In genomic region chr15:50593761-50594160, GRCh38 we compare ENCODE assay signal across 28 cellular contexts. TPM values are rescaled to one million over a fixed set of nuclear protein-coding genes. Genes with fewer than 3 reads are reported as not detected.
"Had no signal": no experiment of that assay in that cellular context is flagged by ENCODE, and none has a peak within 500 bp of the region (broad histone marks: within the 10 kb centered on the region; RNA-seq: fewer than 3 reads in every experiment).

No MANE protein-coding gene starts in this region.

- H3K4me3 Mint-ChIP-seq: nephron had no signal

- H3K27me3 ChIP-seq: adrenal gland, body of pancreas, cardiac muscle cell, colonic mucosa, gastroesophageal sphincter, hepatocyte, right lobe of liver, testis, transverse colon had no signal

- H3K9me3 ChIP-seq: adrenal gland, body of pancreas, colonic mucosa, gastroesophageal sphincter, left ventricle myocardium inferior, right lobe of liver, testis, transverse colon had no signal

- H3K9me3 Mint-ChIP-seq: activated naive CD4-positive, alpha-beta T cell treated with anti-CD3 and anti-CD28 coated beads, Interleukin-2, amount 50 U/mL, for 72 hours; nephron had no signal

- H3K4me1 ChIP-seq: adrenal gland, body of pancreas, colonic mucosa, gastroesophageal sphincter, left ventricle myocardium inferior, right lobe of liver, testis, transverse colon had no signal

- H3K27ac ChIP-seq: adrenal gland, body of pancreas, cardiac muscle cell, colonic mucosa, gastroesophageal sphincter, hepatocyte, left ventricle myocardium inferior, right lobe of liver, testis, transverse colon had no signal

- ATAC-seq: activated naive CD4-positive, alpha-beta T cell treated with anti-CD3 and anti-CD28 coated beads, Interleukin-2, amount 50 U/mL, for 72 hours; body of pancreas; gastroesophageal sphincter; right lobe of liver; SK-N-SH treated with all-trans-retinoic acid at 6 μM for 48 hours; stimulated activated naive CD8-positive, alpha-beta T cell treated with anti-CD3 and anti-CD28 coated beads, Interleukin-15, Interleukin-2, amounts not matched to agents 100 U/mL and 50 U/mL, for 24 hours had no signal

- H3K4me1 Mint-ChIP-seq: nephron had no signal

- H3K4me3 ChIP-seq: adrenal gland, body of pancreas, cardiac muscle cell, colonic mucosa, gastroesophageal sphincter, hepatocyte, left ventricle myocardium inferior, right lobe of liver, testis, transverse colon had no signal

- DNase-seq: activated CD4-positive, alpha-beta T cell treated with anti-CD3 and anti-CD28 coated beads for 4 hours; activated CD4-positive, alpha-beta T cell treated with anti-CD3 and anti-CD28 coated beads, Interleukin-2, amount 50 U/mL, for 48 hours; activated CD4-positive, CD25-positive, alpha-beta regulatory T cell; activated gamma-delta T cell treated with Interleukin-2 at 50 U/mL for 16 hours; adrenal gland; aorta; body of pancreas; cerebellar nuclear complex; colonic mucosa; effector CD8-positive, alpha-beta T cell; islet precursor cell; left ventricle myocardium inferior; right lobe of liver; stimulated activated CD4-positive, alpha-beta T cell treated with anti-CD3 and anti-CD28 coated beads, Interleukin-4, amount 100 ng/mL, for 1 hour; stimulated activated naive CD8-positive, alpha-beta T cell treated with anti-CD3 and anti-CD28 coated beads, Interleukin-15, Interleukin-2, amounts not matched to agents 100 U/mL and 50 U/mL, for 24 hours; T-helper 2 cell; testis; transverse colon had no signal

- H3K27me3 Mint-ChIP-seq: progenitor cell of endocrine pancreas had no signal

- H3K27ac Mint-ChIP-seq: activated naive CD4-positive, alpha-beta T cell treated with anti-CD3 and anti-CD28 coated beads, Interleukin-2, amount 50 U/mL, for 72 hours; nephron; progenitor cell of endocrine pancreas had no signal

RNA-seq across cellular contexts. Expression of gene USP50, which starts 47.3 kb away (rescaled TPM):
- total RNA-seq: activated naive CD4-positive, alpha-beta T cell treated with anti-CD3 and anti-CD28 coated beads, Interleukin-2, amount 50 U/mL, for 72 hours; body of pancreas; cardiac muscle cell; colonic mucosa; dermis microvascular lymphatic vessel endothelial cell; fibroblast of villous mesenchyme; hepatocyte; left ventricle myocardium inferior; skeletal muscle tissue; transverse colon had no signal
